ENCODE assay signal across 8 cellular contexts in the genomic region with DNA sequence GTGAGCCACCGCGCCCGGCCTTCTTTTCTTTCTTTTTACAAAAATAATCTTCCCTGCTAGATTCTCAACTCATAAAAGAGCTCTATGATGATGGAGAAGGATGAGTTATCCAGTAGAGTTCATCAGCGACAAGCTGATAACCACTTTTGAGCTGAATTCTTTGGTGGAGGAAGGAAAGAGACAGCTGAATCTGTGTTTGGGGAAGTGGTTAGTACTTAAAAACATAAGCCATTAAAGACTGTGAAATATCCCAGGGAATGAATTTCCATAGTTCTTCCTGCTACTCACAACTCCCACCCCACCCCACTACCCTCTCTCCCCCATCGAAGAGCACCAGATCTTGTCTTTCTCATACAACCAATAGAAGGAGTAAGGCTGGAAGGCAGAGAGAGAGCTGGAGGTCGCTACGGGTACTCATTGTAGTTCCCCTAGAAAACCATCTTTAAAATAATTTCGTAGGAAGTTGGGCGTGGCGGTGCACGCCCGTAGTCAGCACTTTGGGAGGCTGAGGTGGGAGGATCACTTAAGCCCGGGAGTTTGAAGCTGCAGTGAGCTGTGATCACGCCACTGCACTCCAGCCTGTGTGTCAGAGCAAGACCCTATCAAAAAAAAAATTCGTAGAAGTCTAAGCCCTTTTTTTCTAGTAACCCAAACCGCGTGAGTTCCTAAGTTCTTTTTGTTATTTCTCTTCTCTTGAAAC. TPM values are rescaled to one million over a fixed set of nuclear protein-coding genes. Genes with fewer than 3 reads are reported as not detected.
A peak's percentile ranks its signal among the peaks of the same experiment; 100 is the strongest.
DNase-seq lines count a peak whose midpoint lies in the region; TF ChIP-seq lines count a peak whose summit lies in the region.

No MANE protein-coding gene starts in this region.

- no peaks in the 10 kb centered on the region for H3K9me3 ChIP-seq in HUES6 (ENCODE audit: control insufficient read depth, insufficient read depth, low read depth, low read length)
- H3K9me3 ChIP-seq in hepatocyte (ENCODE audit: low read depth) = no peaks in the 10 kb centered on the region

- no peaks in the 10 kb centered on the region for H3K27me3 ChIP-seq in HUES6 (ENCODE audit: control insufficient read depth, insufficient read depth, low read length)
- no peaks in the 10 kb centered on the region for H3K27me3 ChIP-seq in hepatocyte

- H3K36me3 ChIP-seq in HUES6 (ENCODE audit: control insufficient read depth, insufficient read depth, low read length) (peaks cover 25% of the 10 kb centered on the region), hepatocyte (replicated peaks; ENCODE audit: insufficient read depth, low read depth) (no peaks in the 10 kb centered on the region)

- TF ChIP-seq CTCF in hepatocyte (IDR thresholded peaks at IDR 0.05; ENCODE audit: poor library complexity) = no peak

- H3K9ac ChIP-seq in HUES6 (ENCODE audit: low read length) = no peak overlapping the region

- H3K4me2 ChIP-seq in hepatocyte = peak overlapping the region; percentile 85

- WGBS in hepatocyte (ENCODE audit: low lambda C conversion rate, missing lambda C conversion rate) = 60% methylated on average over 17 of the region's 17 CpGs

- no peaks in the 10 kb centered on the region for H4K20me1 ChIP-seq in hepatocyte (ENCODE audit: insufficient read depth, poor library complexity, severe bottlenecking)

- H3K79me2 ChIP-seq in hepatocyte = peaks cover 14% of the 10 kb centered on the region

- DNase-seq in Daoy (ENCODE audit: low read depth) = peak; percentile 34
- peak; percentile 66 for DNase-seq in activated CD8-positive, alpha-beta memory T cell treated with anti-CD3 and anti-CD28 coated beads, Interleukin-2, amount 50 U/mL, for 48 hours
- no peak for DNase-seq in hepatocyte (ENCODE audit: low spot score)
- DNase-seq in stimulated activated CD4-positive, alpha-beta T cell treated with anti-CD3 and anti-CD28 coated beads, Interleukin-2, amount 100 ng/mL, for 24 hours = peak; percentile 41 to 57
- DNase-seq in NCI-H2227 (lab: John Stamatoyannopoulos, UW; ENCODE audit: unreplicated experiment) = no peak
- DNase-seq in cerebellum (ENCODE audit: low spot score) = no peak
- no peak for DNase-seq in NCI-H446 treated with DMSO at 0.1 percent for 48 hours (lab: John Stamatoyannopoulos, UW)

- peak overlapping the region; percentile 96 for H3K4me3 ChIP-seq in HUES6 (ENCODE audit: low read depth, low read length)
- peak overlapping the region; percentile 59 for H3K4me3 ChIP-seq in hepatocyte

- H3K27ac ChIP-seq in HUES6 (ENCODE audit: low read depth, low read length) (no peak overlapping the region), hepatocyte (peak overlapping the region; percentile 10)

- H2AFZ ChIP-seq in hepatocyte = peak overlapping the region; percentile 71

- no peaks in the 10 kb centered on the region for H3K9me2 ChIP-seq in hepatocyte (replicated peaks; ENCODE audit: insufficient read depth)

- H3K4me1 ChIP-seq in HUES6 (ENCODE audit: control insufficient read depth, insufficient read depth, low read length) = peaks cover 4% of the 10 kb centered on the region; the same call in 1 of the 2 replicates
- peaks cover 3% of the 10 kb centered on the region for H3K4me1 ChIP-seq in hepatocyte (ENCODE audit: insufficient read depth)

RNA-seq across cellular contexts. Expression of gene ESPL1, which starts 0.6 kb away (rescaled TPM):
- total RNA-seq in Daoy (2014; rRNA removed; shearing (Covaris generic)) = 29.0 and 31.6 TPM in 2 replicates
- total RNA-seq in hepatocyte (7.6 and 9.0 TPM in 2 replicates), cerebellum (5.1 TPM)
- polyA plus RNA-seq in hepatocyte = 4.4 and 5.8 TPM in 2 replicates

RNA-seq across cellular contexts. Expression of gene PFDN5, which starts 27.9 kb away (rescaled TPM):
- 480 and 590 TPM in 2 replicates for total RNA-seq in Daoy (2014; rRNA removed; shearing (Covaris generic))
- 377 and 379 TPM in 2 replicates for total RNA-seq in hepatocyte
- 415 and 441 TPM in 2 replicates for polyA plus RNA-seq in hepatocyte
- total RNA-seq in cerebellum = 236 TPM

RNA-seq across cellular contexts. Expression of gene MYG1, which starts 32.0 kb away (rescaled TPM):
- 86.6 and 89.2 TPM in 2 replicates for total RNA-seq in Daoy (2014; rRNA removed; shearing (Covaris generic))
- total RNA-seq in hepatocyte = 25.5 and 35.8 TPM in 2 replicates
- 34.6 and 35.9 TPM in 2 replicates for polyA plus RNA-seq in hepatocyte
- 20.7 TPM for total RNA-seq in cerebellum

RNA-seq across cellular contexts. Expression of gene RARG, which starts 35.5 kb away (rescaled TPM):
- total RNA-seq in Daoy (2014; rRNA removed; shearing (Covaris generic)) = 3.5 and 6.2 TPM in 2 replicates
- total RNA-seq in hepatocyte (15.1 and 20.9 TPM in 2 replicates), cerebellum (2.9 TPM)
- polyA plus RNA-seq in hepatocyte = 24.7 and 28.1 TPM in 2 replicates

RNA-seq across cellular contexts. Expression of gene AAAS, which starts 54.0 kb away (rescaled TPM):
- 106 and 116 TPM in 2 replicates for total RNA-seq in Daoy (2014; rRNA removed; shearing (Covaris generic))
- total RNA-seq in hepatocyte = 57.3 and 60.3 TPM in 2 replicates
- 70.6 and 79.9 TPM in 2 replicates for polyA plus RNA-seq in hepatocyte
- 34.9 TPM for total RNA-seq in cerebellum

Comparison
In these comparisons a context has a peak if more than half of its experiments do, and no peak if none do; other contexts are left out.
1. DNase-seq: peak in Daoy (single experiment), activated CD8-positive, alpha-beta memory T cell treated with anti-CD3 and anti-CD28 coated beads, Interleukin-2, amount 50 U/mL, for 48 hours (single experiment) and stimulated activated CD4-positive, alpha-beta T cell treated with anti-CD3 and anti-CD28 coated beads, Interleukin-2, amount 100 ng/mL, for 24 hours (2 of 2); none in hepatocyte (single experiment), NCI-H2227 (single experiment), cerebellum (single experiment) and NCI-H446 treated with DMSO at 0.1 percent for 48 hours (single experiment).